20 cellular contexts compared by ENCODE assay signal in the genomic region with DNA sequence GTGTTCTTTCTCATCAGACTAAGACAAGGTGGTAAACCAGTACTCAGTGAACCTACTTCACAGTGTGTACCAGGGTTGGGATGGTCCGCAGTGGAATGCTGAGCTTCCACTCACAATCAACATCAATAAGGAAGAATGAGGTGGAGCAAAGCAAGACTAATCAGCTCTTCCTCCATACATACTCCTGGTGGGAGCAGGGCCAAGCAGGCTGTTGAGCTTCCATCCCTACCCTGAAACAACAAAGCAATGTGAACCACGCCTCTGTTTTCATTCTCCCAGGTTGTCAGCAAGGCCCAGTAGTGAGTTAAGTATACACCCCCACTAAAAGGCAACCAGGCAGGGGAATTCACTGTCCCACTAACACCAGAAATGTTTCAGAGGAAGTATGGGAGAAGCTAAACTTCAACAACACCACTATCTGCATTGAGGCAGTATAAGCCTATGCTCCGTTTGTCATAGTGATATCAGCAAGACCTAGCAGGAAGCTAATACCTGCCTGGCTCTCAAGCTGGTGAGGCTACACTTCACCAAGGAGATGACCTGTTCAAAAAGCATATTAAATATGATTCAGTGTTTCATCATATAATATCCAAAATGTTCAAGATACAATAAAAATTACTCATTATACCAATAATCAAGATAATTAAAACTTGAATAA.
DNase-seq lines count a peak whose midpoint lies in the region; ATAC-seq, FAIRE-seq and TF ChIP-seq lines count a peak whose summit lies in the region.
"Had no signal": no experiment of that assay in that cellular context is flagged by ENCODE, and none has a peak within 500 bp of the region (broad histone marks: within the 10 kb centered on the region; RNA-seq: fewer than 3 reads in every experiment).

No MANE protein-coding gene starts in this region.

- ATAC-seq in PC-3 (peak; percentile 85), foreskin keratinocyte (peak; percentile 18), psoas muscle (no peak)
- ATAC-seq: A549, GM12878, GM23338, K562 had no signal

- H4K20me1 ChIP-seq in PC-3 (ENCODE audit: low read length) = no peaks in the 10 kb centered on the region

- no peaks in the 10 kb centered on the region for H3K79me2 ChIP-seq in PC-3 (ENCODE audit: low read length)

- no peak overlapping the region for H3K27ac ChIP-seq in PC-3 (ENCODE audit: low read length)
- H3K27ac ChIP-seq in foreskin keratinocyte = no peak overlapping the region
- no peak overlapping the region for H3K27ac ChIP-seq in small intestine (ENCODE audit: low read depth in 1 of 2, low read length in 1 of 2)
- no peak overlapping the region for H3K27ac ChIP-seq in psoas muscle
- H3K27ac ChIP-seq: 22Rv1, A549, C4-2B had no signal

- intact Hi-C loops in PC-3 (cut with micrococcal nuclease) (no loop called here), psoas muscle (cut with DNase I) (no loop called here)

- WGBS in small intestine, 3 donors = 76 to 92% (median 80%) methylated on average over 3 of the region's 3 CpGs
- 93 to 98% (median 95%) methylated on average over 3 of the region's 3 CpGs for WGBS in psoas muscle, 3 donors

- TF ChIP-seq POLR2A in GM12891 (IDR thresholded peaks at IDR 0.05; ENCODE audit: low read depth, low read length) = no peak

- H3K4me3 ChIP-seq in PC-3 (ENCODE audit: low read length) (no peak overlapping the region), small intestine (ENCODE audit: low read depth in 1 of 2, low read length in 2 of 2) (no peak overlapping the region), psoas muscle (no peak overlapping the region)
- H3K4me3 ChIP-seq: A549, GM12878, GM23338, K562 had no signal

- H3K36me3 ChIP-seq in PC-3 (ENCODE audit: low read depth, low read length) (no peaks in the 10 kb centered on the region), small intestine (ENCODE audit: control insufficient read depth in 2 of 2, insufficient read depth in 2 of 2, low read length in 2 of 2) (no peaks in the 10 kb centered on the region), psoas muscle (ENCODE audit: insufficient read depth in 1 of 2, low read depth in 1 of 2) (no peaks in the 10 kb centered on the region)

- H3K4me1 ChIP-seq in PC-3 (ENCODE audit: insufficient read depth, low read length) (peaks cover 8% of the 10 kb centered on the region), foreskin keratinocyte (no peaks in the 10 kb centered on the region), small intestine (ENCODE audit: control insufficient read depth in 2 of 2, insufficient read depth in 1 of 2, low read depth in 1 of 2, low read length in 1 of 2) (no peaks in the 10 kb centered on the region), psoas muscle (no peaks in the 10 kb centered on the region)
- H3K4me1 ChIP-seq: A549 had no signal

- H3K9me2 ChIP-seq in PC-3 (replicated peaks; ENCODE audit: low read length) = no peaks in the 10 kb centered on the region

- no TSS peak for BruUV-seq in PC-3 (replicated peaks; lab: Mats Ljungman, UMichigan)

- H3K9ac ChIP-seq in PC-3 (ENCODE audit: low read length) = no peak overlapping the region

- no peaks in the 10 kb centered on the region for H3F3A ChIP-seq in PC-3 (ENCODE audit: low read length, unreplicated experiment)

- H3K27me3 ChIP-seq in PC-3 (ENCODE audit: low read length) (no peaks in the 10 kb centered on the region), foreskin keratinocyte (no peaks in the 10 kb centered on the region), small intestine (ENCODE audit: control insufficient read depth in 2 of 2, insufficient read depth in 2 of 2, low read length in 2 of 2) (no peaks in the 10 kb centered on the region), psoas muscle (ENCODE audit: insufficient read depth in 3 of 3, low read length in 2 of 3) (no peaks in the 10 kb centered on the region)

- CTCF ChIA-PET in PC-3 (lab: Charles Lee) = interaction anchor here (0.5 kb wide), 1 partner anchor 12 kb away, joined by 3 read pairs; no protein-coding TSS in a partner anchor

- no peaks in the 10 kb centered on the region for H3K9me3 ChIP-seq in PC-3 (ENCODE audit: low read length)
- no peaks in the 10 kb centered on the region for H3K9me3 ChIP-seq in small intestine (ENCODE audit: control insufficient read depth, low read depth)
- peaks cover 5% of the 10 kb centered on the region for H3K9me3 ChIP-seq in psoas muscle
- H3K9me3 ChIP-seq: A549 had no signal

- TF ChIP-seq CTCF in PC-3 (conservative IDR thresholded peaks at IDR 0.05; ENCODE audit: low read depth, low read length) = no peak
- no peak for TF ChIP-seq CTCF in foreskin keratinocyte (conservative IDR thresholded peaks at IDR 0.05)
- no peak for TF ChIP-seq CTCF in psoas muscle (IDR thresholded peaks at IDR 0.05)

- FAIRE-seq in GM12891 (lab: Jason Lieb, UNC) (peak; percentile 48), small intestine (lab: Jason Lieb, UNC) (no peak)
- FAIRE-seq: A549, GM12878, H54, K562 had no signal

- no peak for DNase-seq in GM12891 (ENCODE audit: insufficient read length, low spot score)
- peak; percentile 4 for DNase-seq in PC-3
- DNase-seq in foreskin keratinocyte = no peak
- DNase-seq in small intestine = peak; percentile 28
- no peak for DNase-seq in COLO668 (lab: John Stamatoyannopoulos, UW; ENCODE audit: unreplicated experiment)
- DNase-seq in NCI-H2081 treated with DMSO at 0.1 percent for 48 hours (lab: John Stamatoyannopoulos, UW) = no peak
- no peak for DNase-seq in DMS53 (lab: John Stamatoyannopoulos, UW)
- DNase-seq in psoas muscle = no peak
- DNase-seq: AML-193; CD4-positive, alpha-beta T cell; DND-41; EL; HCEC 1CT had no signal

- POLR2A ChIA-PET in PC-3 (lab: Charles Lee; ENCODE audit: unreplicated experiment) = interaction anchor here (0.5 kb wide), 1 partner anchor 82 kb away, joined by 4 read pairs; no protein-coding TSS in a partner anchor

- no peak overlapping the region for H2AFZ ChIP-seq in PC-3 (ENCODE audit: low read length)
- H2AFZ ChIP-seq: GM23338 had no signal

- H3K4me2 ChIP-seq in PC-3 (ENCODE audit: low read length) = no peak overlapping the region
- H3K4me2 ChIP-seq: A549, GM23338 had no signal

TF ChIP-seq in GM12891, 5 proteins besides CTCF, POLR2A, EP300 and RAD21:
- no peak for TF ChIP-seq SPI1 (IDR thresholded peaks at IDR 0.05; ENCODE audit: low read depth, low read length)
- TF ChIP-seq PAX5 (IDR thresholded peaks at IDR 0.05; ENCODE audit: insufficient read depth, low read length, severe bottlenecking) = no peak
- TF ChIP-seq TAF1 (IDR thresholded peaks at IDR 0.05; ENCODE audit: low read depth, low read length) = no peak
- TF ChIP-seq POU2F2 (IDR thresholded peaks at IDR 0.05; ENCODE audit: low read depth, low read length) = no peak
- TF ChIP-seq POLR2AphosphoS5 (IDR thresholded peaks at IDR 0.05; ENCODE audit: low read depth, low read length) = no peak

Comparison
In these comparisons a context has a peak if more than half of its experiments do, and no peak if none do; other contexts are left out.
1. DNase-seq: peak in PC-3 (single experiment) and small intestine (single experiment); none in GM12891 (single experiment), foreskin keratinocyte (0 of 2), COLO668 (single experiment), NCI-H2081 treated with DMSO at 0.1 percent for 48 hours (single experiment), DMS53 (single experiment) and psoas muscle (0 of 2).
2. ATAC-seq: peak in PC-3 (single experiment) and foreskin keratinocyte (single experiment); none in psoas muscle (0 of 4).